ENCODE assay signal across 10 cellular contexts in genomic region chr17:42704495-42705494, GRCh38. TPM values are rescaled to one million over a fixed set of nuclear protein-coding genes. Genes with fewer than 3 reads are reported as not detected.
DNase-seq lines count a peak whose midpoint lies in the region; ATAC-seq and FAIRE-seq lines count a peak whose summit lies in the region.
"Had no signal": no experiment of that assay in that cellular context is flagged by ENCODE, and none has a peak within 500 bp of the region (broad histone marks: within the 10 kb centered on the region; RNA-seq: fewer than 3 reads in every experiment).

No MANE protein-coding gene starts in this region.

- no peaks in the 10 kb centered on the region for H3K9me3 Mint-ChIP-seq in activated T-helper 17 cell treated with anti-CD3 and anti-CD28 coated beads, Interleukin-2, amount 50 U/mL, for 72 hours

- DNase-seq in GM18507 (ENCODE audit: extremely low spot score, insufficient read length, low read depth) = no peak
- DNase-seq in NOMO-1 treated with DMSO at 0.1 percent for 48 hours (lab: John Stamatoyannopoulos, UW; ENCODE audit: unreplicated experiment) = no peak
- no peak for DNase-seq in NCI-H526 (lab: John Stamatoyannopoulos, UW)
- no peak for DNase-seq in cortex of kidney (lab: John Stamatoyannopoulos, UW)
- DNase-seq in OCI-M1 (lab: John Stamatoyannopoulos, UW) = no peak
- DNase-seq: KBM-7, mesendoderm had no signal

- peak overlapping the region; percentile 21 for H3K4me3 Mint-ChIP-seq in activated T-helper 17 cell treated with anti-CD3 and anti-CD28 coated beads, Interleukin-2, amount 50 U/mL, for 72 hours

- FAIRE-seq in GM18507 (lab: Jason Lieb, UNC) = peak; percentile 95

- ATAC-seq in GM19395 (IDR thresholded peaks at IDR 0.05; ENCODE audit: unreplicated experiment) (peak; percentile 77), HG03064 (IDR thresholded peaks at IDR 0.05; ENCODE audit: low read depth, unreplicated experiment) (peak; percentile 75)
- ATAC-seq in activated T-helper 17 cell treated with anti-CD3 and anti-CD28 coated beads, Interleukin-2, amount 50 U/mL, for 72 hours (replicated peaks) = peak; percentile 89

- no peaks in the 10 kb centered on the region for H3K27me3 Mint-ChIP-seq in activated T-helper 17 cell treated with anti-CD3 and anti-CD28 coated beads, Interleukin-2, amount 50 U/mL, for 72 hours

- peak overlapping the region; percentile 29 for H3K27ac Mint-ChIP-seq in activated T-helper 17 cell treated with anti-CD3 and anti-CD28 coated beads, Interleukin-2, amount 50 U/mL, for 72 hours

- H3K4me1 Mint-ChIP-seq in activated T-helper 17 cell treated with anti-CD3 and anti-CD28 coated beads, Interleukin-2, amount 50 U/mL, for 72 hours = peaks cover 22% of the 10 kb centered on the region

- H3K36me3 Mint-ChIP-seq in activated T-helper 17 cell treated with anti-CD3 and anti-CD28 coated beads, Interleukin-2, amount 50 U/mL, for 72 hours (ENCODE audit: low read depth) = peaks cover 99% of the 10 kb centered on the region

RNA-seq across cellular contexts. Expression of gene CNTNAP1, which starts 22.5 kb away (rescaled TPM):
- 1 to 10 TPM in 1 of 2 donors, under 1 TPM in 1; 0.61 to 2.8 TPM for total RNA-seq in activated T-helper 17 cell treated with anti-CD3 and anti-CD28 coated beads, Interleukin-2, amount 50 U/mL, for 72 hours

RNA-seq across cellular contexts. Expression of gene CCR10, which starts 23.2 kb away (rescaled TPM):
- 1 to 10 TPM in 1 of 2 donors, under 1 TPM in 1; 0.82 to 1.1 TPM for total RNA-seq in activated T-helper 17 cell treated with anti-CD3 and anti-CD28 coated beads, Interleukin-2, amount 50 U/mL, for 72 hours

RNA-seq across cellular contexts. Expression of gene PLEKHH3, which starts 28.0 kb away (rescaled TPM):
- 1 to 10 TPM in 1 of 2 donors, under 1 TPM in 1; 0.61 to 1.5 TPM for total RNA-seq in activated T-helper 17 cell treated with anti-CD3 and anti-CD28 coated beads, Interleukin-2, amount 50 U/mL, for 72 hours

RNA-seq across cellular contexts. Expression of gene EZH1, which starts 40.0 kb away (rescaled TPM):
- 10 to 100 TPM; 35.3 to 69.1 TPM for total RNA-seq in activated T-helper 17 cell treated with anti-CD3 and anti-CD28 coated beads, Interleukin-2, amount 50 U/mL, for 72 hours

RNA-seq across cellular contexts. Expression of gene TUBG2, which starts 45.7 kb away (rescaled TPM):
- 10 to 100 TPM in 1 of 2 donors, 1 to 10 TPM in 1; 7.5 to 15.7 TPM for total RNA-seq in activated T-helper 17 cell treated with anti-CD3 and anti-CD28 coated beads, Interleukin-2, amount 50 U/mL, for 72 hours
